Comparison of ENCODE assay signal across 7 cellular contexts in genomic region chr2:110310988-110311475, GRCh38.
A peak's percentile ranks its signal among the peaks of the same experiment; 100 is the strongest.
DNase-seq lines count a peak whose midpoint lies in the region; ATAC-seq, FAIRE-seq and TF ChIP-seq lines count a peak whose summit lies in the region.
"Not testable (repeated sequence)": the region's sequence is repeated elsewhere in the genome, so short reads cannot be mapped to it uniquely, and the experiment has no call there.

No MANE protein-coding gene starts in this region.

- not testable (repeated sequence) for H3K4me1 ChIP-seq in IMR-90 (ENCODE audit: control insufficient read depth, insufficient read depth, low read length); K562 (replicated peaks in 1 of 2; ENCODE audit: control insufficient read depth in 2 of 2, insufficient read depth in 2 of 2, low read length in 2 of 2); keratinocyte (ENCODE audit: control insufficient read depth, extremely low read depth, insufficient read depth, low read length); HepG2 (ENCODE audit: insufficient read depth, low read length); mucosa of descending colon (ENCODE audit: low read depth); pancreas

- dilution Hi-C loops in IMR-90 (cut with HindIII; ENCODE audit: low sequenced_read_pairs, unreplicated experiment); keratinocyte (cut with MboI; ENCODE audit: extremely low pct_ligation_motif_present, low sequenced_read_pairs): not testable (repeated sequence)

- H3K79me1 ChIP-seq in IMR-90 (ENCODE audit: low read depth in 1 of 2, low read length in 2 of 2): not testable (repeated sequence)

- in situ Hi-C loops in IMR-90 (cut with MboI; ENCODE audit: low sequenced_read_pairs); K562 (cut with MboI); HepG2 (cut with HindIII; ENCODE audit: extremely low pct_ligation_motif_present, low pct_unique_long_range_greater_than_20kb): not testable (repeated sequence)

- not testable (repeated sequence) for H3K23ac ChIP-seq in IMR-90 (ENCODE audit: low read depth, low read length)

- not testable (repeated sequence) for H3K36me3 ChIP-seq in IMR-90 (ENCODE audit: control insufficient read depth, insufficient read depth, low read length); K562 (ENCODE audit: control insufficient read depth, insufficient read depth, low read length); keratinocyte (ENCODE audit: control insufficient read depth in 2 of 2, extremely low read depth in 1 of 2, insufficient read depth in 2 of 2, low read length in 2 of 2); HepG2 (replicated peaks in 1 of 2; ENCODE audit: control insufficient read depth in 1 of 2, insufficient read depth in 2 of 2, low read length in 2 of 2); mucosa of descending colon (ENCODE audit: low read depth); pancreas

- H3K56ac ChIP-seq in IMR-90 (ENCODE audit: extremely low read depth, insufficient read depth, low read length): not testable (repeated sequence)

- H4K5ac ChIP-seq in IMR-90 (ENCODE audit: low read depth, low read length): not testable (repeated sequence)

- not testable (repeated sequence) for H3K4ac ChIP-seq in IMR-90 (ENCODE audit: low read depth, low read length)

- POLR2A ChIA-PET in IMR-90 (lab: Charles Lee; ENCODE audit: unreplicated experiment); K562 (lab: Yijun Ruan, JAX); HepG2 (lab: Yijun Ruan, JAX): not testable (repeated sequence)

- H2BK15ac ChIP-seq in IMR-90 (ENCODE audit: low read depth, low read length): not testable (repeated sequence)

- not testable (repeated sequence) for TF ChIP-seq RAD21 in IMR-90 (IDR thresholded peaks at IDR 0.05; ENCODE audit: low read length); K562 (CRISPR knock-in tag; conservative IDR thresholded peaks at IDR 0.05 in 1 of 2, IDR thresholded peaks at IDR 0.05 in 1 of 2); HepG2 (CRISPR knock-in tag; IDR thresholded peaks at IDR 0.05)

- peak; percentile 29 for FAIRE-seq in K562 (lab: Jason Lieb, UNC)
- peak; percentile 46 for FAIRE-seq in keratinocyte (lab: Jason Lieb, UNC)
- FAIRE-seq in HepG2 (lab: Jason Lieb, UNC); pancreas (lab: Jason Lieb, UNC): not testable (repeated sequence)

- intact Hi-C loops in IMR-90 (cut with micrococcal nuclease); K562 (cut with micrococcal nuclease); HepG2 (cut with micrococcal nuclease; ENCODE audit: unreplicated experiment); mucosa of descending colon (cut with DNase I, micrococcal nuclease); pancreas (cut with DNase I): not testable (repeated sequence)

- not testable (repeated sequence) for DNase-seq in IMR-90; K562 (ENCODE audit: extremely low read depth in 1 of 4, low spot score in 3 of 4); keratinocyte (ENCODE audit: low read depth, low spot score); HepG2 (ENCODE audit: low spot score); mucosa of descending colon; pancreas

- H4K91ac ChIP-seq in IMR-90 (ENCODE audit: insufficient read depth, low read depth, low read length): not testable (repeated sequence)

- not testable (repeated sequence) for H4K20me1 ChIP-seq in IMR-90 (ENCODE audit: insufficient read depth, low read length); K562 (replicated peaks; ENCODE audit: control insufficient read depth, insufficient read depth, low read length); keratinocyte (ENCODE audit: control insufficient read depth, extremely low read depth, insufficient read depth, low read length); HepG2 (ENCODE audit: insufficient read depth, low read length)

- not testable (repeated sequence) for H3K9ac ChIP-seq in IMR-90 (ENCODE audit: low read depth, low read length); K562 (ENCODE audit: insufficient read depth in 1 of 2, low read depth in 2 of 2, low read length in 2 of 2); keratinocyte (ENCODE audit: control insufficient read depth, extremely low read depth, insufficient read depth, low read length); HepG2 (ENCODE audit: insufficient read depth, low read depth, low read length)

- 0 out of 2 replicates have a peak, but pooled peaks have one; percentile 11 for ATAC-seq in IMR-90 (ENCODE audit: low read depth)
- 0 out of 3 replicates have a peak, but pooled peaks have one; percentile 18 for ATAC-seq in SK-N-SH treated with all-trans-retinoic acid at 6 μM for 48 hours
- ATAC-seq in K562: not testable (repeated sequence)
- ATAC-seq in HepG2: peak; percentile 7; the same call in 2 of the 3 replicates
- ATAC-seq in mucosa of descending colon: peak; percentile 54
- peak; percentile 30 to 52 (median 46) for ATAC-seq in pancreas

- not testable (repeated sequence) for H3K4me3 ChIP-seq in IMR-90 (ENCODE audit: insufficient read depth, low read depth, low read length); K562; keratinocyte (ENCODE audit: control insufficient read depth in 2 of 3, extremely low read depth in 1 of 3, insufficient read depth in 2 of 3, low read depth in 1 of 3, low read length in 3 of 3); HepG2 (replicated peaks in 1 of 3; ENCODE audit: insufficient read depth in 1 of 3, low read depth in 2 of 3, low read length in 3 of 3); mucosa of descending colon; pancreas

- not testable (repeated sequence) for H2BK5ac ChIP-seq in IMR-90 (ENCODE audit: low read depth, low read length, poor library complexity, severe bottlenecking)

- H3K79me2 ChIP-seq in K562 (ENCODE audit: control insufficient read depth, insufficient read depth, low read length); keratinocyte (ENCODE audit: control insufficient read depth, insufficient read depth, low read length); HepG2 (ENCODE audit: insufficient read depth, low read length): not testable (repeated sequence)

- BruUV-seq in IMR-90 (replicated peaks; lab: Mats Ljungman, UMichigan); K562 (replicated peaks; lab: Mats Ljungman, UMichigan); HepG2 (replicated peaks; lab: Mats Ljungman, UMichigan): not testable (repeated sequence)

- H2AK5ac ChIP-seq in IMR-90 (ENCODE audit: low read depth, low read length): not testable (repeated sequence)

- H3K27ac ChIP-seq in IMR-90 (ENCODE audit: insufficient read depth, low read length); K562 (ENCODE audit: extremely low read depth, low read depth, low read length); keratinocyte (ENCODE audit: control insufficient read depth, insufficient read depth, low read length); HepG2 (ENCODE audit: extremely low read length, insufficient read depth, low read length); pancreas: not testable (repeated sequence)

- H3K4me2 ChIP-seq in IMR-90 (ENCODE audit: low read depth, low read length); K562 (ENCODE audit: insufficient read depth, low read length); keratinocyte (ENCODE audit: control insufficient read depth, extremely low read depth, insufficient read depth, low read depth, low read length); HepG2 (ENCODE audit: low read depth, low read length): not testable (repeated sequence)

- TF ChIP-seq CTCF in IMR-90 (conservative IDR thresholded peaks at IDR 0.05; ENCODE audit: low read depth, low read length); K562 (IDR thresholded peaks at IDR 0.05 in 2 of 3, conservative IDR thresholded peaks at IDR 0.05 in 1 of 3; ENCODE audit: insufficient read depth in 2 of 3, low read depth in 1 of 3, low read length in 3 of 3); keratinocyte (optimal IDR thresholded peaks at IDR 0.05 in 1 of 3, IDR thresholded peaks at IDR 0.05 in 1 of 3, conservative IDR thresholded peaks at IDR 0.05 in 1 of 3; ENCODE audit: extremely low read depth in 1 of 3, insufficient read depth in 2 of 3, low read length in 3 of 3); HepG2 (CRISPR knock-in tag; IDR thresholded peaks at IDR 0.05); mucosa of descending colon (IDR thresholded peaks at IDR 0.05); pancreas (IDR thresholded peaks at IDR 0.05): not testable (repeated sequence)

- H2AFZ ChIP-seq in IMR-90 (replicated peaks; ENCODE audit: low read length, poor library complexity); K562 (ENCODE audit: low read depth, low read length); keratinocyte (ENCODE audit: control insufficient read depth, low read length); HepG2 (ENCODE audit: low read length): not testable (repeated sequence)

- not testable (repeated sequence) for H3K18ac ChIP-seq in IMR-90 (ENCODE audit: low read depth, low read length)

- H3K14ac ChIP-seq in IMR-90 (replicated peaks; ENCODE audit: low read depth, low read length): not testable (repeated sequence)

- not testable (repeated sequence) for H4K8ac ChIP-seq in IMR-90 (ENCODE audit: low read depth in 2 of 2, low read length in 2 of 2)

- H3K9me1 ChIP-seq in IMR-90 (ENCODE audit: insufficient read depth, low read length); K562 (ENCODE audit: control insufficient read depth, insufficient read depth, low read length); keratinocyte (ENCODE audit: control insufficient read depth, extremely low read depth, insufficient read depth, low read length): not testable (repeated sequence)

- not testable (repeated sequence) for H2AK9ac ChIP-seq in IMR-90 (replicated peaks; ENCODE audit: low read depth, low read length, poor library complexity)

- H2BK120ac ChIP-seq in IMR-90 (ENCODE audit: low read depth, low read length): not testable (repeated sequence)

- not testable (repeated sequence) for TF ChIP-seq EP300 in K562 (IDR thresholded peaks at IDR 0.05; ENCODE audit: low read length); HepG2 (IDR thresholded peaks at IDR 0.05; ENCODE audit: low read depth in 2 of 2, low read length in 2 of 2); HepG2 (CRISPR knock-in tag; IDR thresholded peaks at IDR 0.05; ENCODE audit: borderline replicate concordance)

- TF ChIP-seq POLR2A in IMR-90 (IDR thresholded peaks at IDR 0.05; ENCODE audit: low read depth, low read length); K562 (conservative IDR thresholded peaks at IDR 0.05); HepG2 (IDR thresholded peaks at IDR 0.05; ENCODE audit: insufficient read depth in 1 of 2, low read depth in 2 of 2, low read length in 2 of 2): not testable (repeated sequence)

- H3K9me3 ChIP-seq in IMR-90 (ENCODE audit: control insufficient read depth, insufficient read depth, low read length); K562 (replicated peaks; ENCODE audit: control insufficient read depth, insufficient read depth, low read depth, low read length); keratinocyte (ENCODE audit: control insufficient read depth, low read depth, low read length); HepG2 (ENCODE audit: low read length); mucosa of descending colon; pancreas: not testable (repeated sequence)

- H3K27me3 ChIP-seq in IMR-90 (ENCODE audit: control insufficient read depth, insufficient read depth, low read length); K562 (ENCODE audit: control insufficient read depth in 2 of 2, insufficient read depth in 2 of 2, low read length in 2 of 2); keratinocyte (ENCODE audit: control insufficient read depth, extremely low read depth, insufficient read depth, low read length); HepG2 (ENCODE audit: control insufficient read depth in 1 of 2, insufficient read depth in 2 of 2, low read length in 2 of 2); pancreas: not testable (repeated sequence)

- CTCF ChIA-PET in IMR-90 (lab: Yijun Ruan, JAX); K562 (lab: Yijun Ruan, JAX; ENCODE audit: low intra/inter-chr PET ratio); HepG2 (lab: Yijun Ruan, JAX; ENCODE audit: low intra/inter-chr PET ratio, low total read pairs): not testable (repeated sequence)

- not testable (repeated sequence) for H2BK20ac ChIP-seq in IMR-90 (ENCODE audit: low read depth, low read length)
